Comparison of ENCODE assay signal across 17 cellular contexts in the genomic region with DNA sequence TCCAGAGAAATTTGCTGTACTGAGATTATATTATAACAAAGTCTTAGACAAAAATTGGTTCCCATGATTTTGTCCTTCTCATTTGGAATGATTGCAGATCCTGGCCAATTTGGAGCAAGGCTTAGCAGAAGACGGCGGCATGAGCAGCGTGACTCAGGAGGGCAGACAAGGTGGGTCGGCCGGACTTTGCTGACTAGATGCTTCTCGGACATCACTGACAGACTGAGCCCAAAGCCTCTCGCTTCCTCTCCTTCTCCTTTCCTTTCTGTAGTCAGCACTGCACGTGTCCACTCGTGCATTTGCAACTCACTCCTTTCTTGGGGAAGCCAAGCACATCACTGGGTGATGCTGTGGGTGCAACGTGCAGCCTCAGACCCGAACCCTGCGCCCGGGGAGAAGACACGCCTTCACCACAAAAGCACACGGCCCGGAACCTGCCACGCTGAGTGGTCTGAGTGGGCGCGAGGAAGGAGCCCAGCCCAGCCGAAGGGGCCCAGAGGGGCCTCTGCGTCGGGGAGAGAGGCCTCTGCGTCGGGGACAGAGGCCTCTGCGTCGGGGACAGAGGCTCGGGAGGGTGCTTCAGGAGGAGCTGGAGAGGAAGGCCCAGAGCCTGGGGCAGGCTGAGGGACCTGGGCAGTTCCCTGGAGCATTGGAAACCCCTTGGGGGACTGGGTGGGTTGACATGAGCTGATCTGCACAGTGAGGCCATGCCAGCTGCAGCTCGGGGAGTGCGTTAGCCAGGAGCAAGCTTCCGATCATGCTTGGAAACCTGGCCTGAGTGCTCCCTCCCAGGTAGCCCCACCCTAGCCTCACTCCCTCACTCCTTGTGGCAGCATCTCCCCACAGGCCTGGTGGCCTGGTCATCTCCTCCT.
DNase-seq lines count a peak whose midpoint lies in the region; ATAC-seq, FAIRE-seq and TF ChIP-seq lines count a peak whose summit lies in the region.
"Had no signal": no experiment of that assay in that cellular context is flagged by ENCODE, and none has a peak within 500 bp of the region (broad histone marks: within the 10 kb centered on the region; RNA-seq: fewer than 3 reads in every experiment).

No MANE protein-coding gene starts in this region.

- H3K9me2 ChIP-seq in SK-N-SH, result no peaks in the 10 kb centered on the region

- H3K79me2 ChIP-seq in SK-N-SH (ENCODE audit: insufficient read depth) (no peaks in the 10 kb centered on the region), HepG2 (ENCODE audit: insufficient read depth, low read length) (no peaks in the 10 kb centered on the region)

- POLR2A ChIA-PET in SK-N-SH (lab: Yijun Ruan, JAX) (no interaction called here), HepG2 (lab: Yijun Ruan, JAX) (no interaction called here)

- TF ChIP-seq CTCF in SK-N-SH (IDR thresholded peaks at IDR 0.05) (no peak), HepG2 (CRISPR knock-in tag; IDR thresholded peaks at IDR 0.05) (no peak), right lobe of liver (IDR thresholded peaks at IDR 0.05) (no peak), nephron progenitor cell (IDR thresholded peaks at IDR 0.05) (no peak)

- TF ChIP-seq RAD21 in SK-N-SH (IDR thresholded peaks at IDR 0.05; ENCODE audit: low read length), result no peak
- TF ChIP-seq RAD21 in HepG2 (CRISPR knock-in tag; IDR thresholded peaks at IDR 0.05), result no peak

- no peak overlapping the region for H3K4me3 Mint-ChIP-seq in nephron progenitor cell
- H3K4me3 Mint-ChIP-seq: CD8-positive, alpha-beta memory T cell had no signal

- no peak overlapping the region for H3K9ac ChIP-seq in SK-N-SH
- no peak overlapping the region for H3K9ac ChIP-seq in HepG2 (ENCODE audit: insufficient read depth, low read depth, low read length)

- H3K36me3 Mint-ChIP-seq in nephron progenitor cell (ENCODE audit: low read depth), result peaks cover 36% of the 10 kb centered on the region

- no peaks in the 10 kb centered on the region for H3K9me3 Mint-ChIP-seq in nephron progenitor cell
- H3K9me3 Mint-ChIP-seq: CD8-positive, alpha-beta memory T cell had no signal

- H2AFZ ChIP-seq in SK-N-SH (ENCODE audit: low read depth) (no peak overlapping the region), HepG2 (ENCODE audit: low read length) (no peak overlapping the region)

- H3K4me1 Mint-ChIP-seq in nephron progenitor cell, result peaks cover 32% of the 10 kb centered on the region

- intact Hi-C loops in HepG2 (cut with micrococcal nuclease; ENCODE audit: unreplicated experiment), result no loop called here
- intact Hi-C loops in right lobe of liver (cut with DNase I), result no loop called here
- intact Hi-C loops in sciatic nerve (cut with DNase I), result no loop called here

- peaks cover 0 to 22% of the 10 kb centered on the region in 2 experiments; a peak in 1 of 4 replicates for H3K4me1 ChIP-seq in SK-N-SH (ENCODE audit: control insufficient read depth in 1 of 2, insufficient read depth in 2 of 2, low read depth in 1 of 2, low read length in 1 of 2)
- H3K4me1 ChIP-seq in HepG2 (ENCODE audit: insufficient read depth, low read length), result peaks cover 13% of the 10 kb centered on the region
- peaks cover 0 to 5% (median under 1%) of the 10 kb centered on the region in 4 donors for H3K4me1 ChIP-seq in right lobe of liver

- TF ChIP-seq EP300 in SK-N-SH (IDR thresholded peaks at IDR 0.05; ENCODE audit: borderline replicate concordance in 1 of 2, low read depth in 1 of 2, low read length in 1 of 2), result no peak
- no peak for TF ChIP-seq EP300 in HepG2 (IDR thresholded peaks at IDR 0.05; ENCODE audit: low read depth in 2 of 2, low read length in 2 of 2)
- TF ChIP-seq EP300 in HepG2 (CRISPR knock-in tag; IDR thresholded peaks at IDR 0.05; ENCODE audit: borderline replicate concordance), result no peak

- FAIRE-seq in HepG2 (lab: Jason Lieb, UNC), result no peak
- no peak for FAIRE-seq in GM12892 (lab: Jason Lieb, UNC)

- no peaks in the 10 kb centered on the region for H3K9me3 ChIP-seq in SK-N-SH
- no peaks in the 10 kb centered on the region for H3K9me3 ChIP-seq in HepG2 (ENCODE audit: low read length)
- H3K9me3 ChIP-seq in right lobe of liver, result no peaks in the 10 kb centered on the region

- CTCF ChIA-PET in SK-N-SH (lab: Yijun Ruan, JAX), result interaction anchor here (0.7 to 9.4 kb wide), 10 partner anchors 9 to 1603 kb away, joined by 3 to 132 read pairs (median 6); no protein-coding TSS in a partner anchor
- CTCF ChIA-PET in HepG2 (lab: Yijun Ruan, JAX; ENCODE audit: low intra/inter-chr PET ratio, low total read pairs), result no interaction called here

- H3K27me3 ChIP-seq in SK-N-SH (ENCODE audit: insufficient read depth), result no peaks in the 10 kb centered on the region
- H3K27me3 ChIP-seq in HepG2 (ENCODE audit: control insufficient read depth in 1 of 2, insufficient read depth in 2 of 2, low read length in 2 of 2), result no peaks in the 10 kb centered on the region
- H3K27me3 ChIP-seq in right lobe of liver, result no peaks in the 10 kb centered on the region

- H3K36me3 ChIP-seq in SK-N-SH (replicated peaks in 1 of 2; ENCODE audit: control insufficient read depth in 1 of 2, insufficient read depth in 2 of 2, low read length in 1 of 2) (peaks cover 8 to 31% of the 10 kb centered on the region in 2 experiments), HepG2 (replicated peaks in 1 of 2; ENCODE audit: control insufficient read depth in 1 of 2, insufficient read depth in 2 of 2, low read length in 2 of 2) (peaks cover 11 to 34% of the 10 kb centered on the region in 2 experiments), right lobe of liver (peaks cover 0 to 16% (median 6%) of the 10 kb centered on the region in 4 donors)

- 96% methylated on average over 30 of the region's 30 CpGs for WGBS in SK-N-SH (ENCODE audit: low lambda C conversion rate)
- WGBS in HepG2 (ENCODE audit: low lambda C conversion rate), result 96% methylated on average over 30 of the region's 30 CpGs
- 95% methylated on average over 14 of the region's 30 CpGs for WGBS in right lobe of liver (ENCODE audit: insufficient coverage, low coverage, low lambda C conversion rate, missing lambda C conversion rate)

- no peaks in the 10 kb centered on the region for H3F3A ChIP-seq in SK-N-SH (replicated peaks; ENCODE audit: insufficient read depth)

- H3K4me2 ChIP-seq in SK-N-SH, result no peak overlapping the region
- no peak overlapping the region for H3K4me2 ChIP-seq in HepG2 (ENCODE audit: low read depth, low read length)

- TF ChIP-seq POLR2A in HepG2 (IDR thresholded peaks at IDR 0.05; ENCODE audit: insufficient read depth in 1 of 2, low read depth in 2 of 2, low read length in 2 of 2), result no peak
- TF ChIP-seq POLR2A in right lobe of liver (IDR thresholded peaks at IDR 0.05), result no peak
- no peak for TF ChIP-seq POLR2A in GM12892 (IDR thresholded peaks at IDR 0.05; ENCODE audit: low read depth, low read length)

- DNase-seq in SK-N-SH (peak; percentile 37), HepG2 (ENCODE audit: low spot score) (no peak), right lobe of liver (no peak), nephron progenitor cell (no peak), NK-92 (lab: John Stamatoyannopoulos, UW; ENCODE audit: unreplicated experiment) (no peak), sciatic nerve (ENCODE audit: low spot score) (no peak), GM12892 (ENCODE audit: insufficient read length) (no peak)
- DNase-seq: DMS79 treated with DMSO at 0.1 percent for 48 hours, KBM-7, NCI-H1436, NCI-H2029, NCI-H2171, NCI-H446 treated with DMSO at 0.1 percent for 48 hours had no signal

- no peak for ATAC-seq in SK-N-SH treated with all-trans-retinoic acid at 6 μM for 48 hours
- ATAC-seq in HepG2, result no peak
- ATAC-seq in right lobe of liver, result no peak
- ATAC-seq in sciatic nerve, result no peak

- H4K20me1 ChIP-seq in SK-N-SH (ENCODE audit: insufficient read depth) (no peaks in the 10 kb centered on the region), HepG2 (ENCODE audit: insufficient read depth, low read length) (no peaks in the 10 kb centered on the region)

- H3K27ac ChIP-seq in SK-N-SH (ENCODE audit: low read depth in 2 of 2, low read length in 1 of 2) (peak overlapping the region in 1 of 2 experiments; percentile 18; a peak in 1 of 4 replicates), HepG2 (ENCODE audit: extremely low read length, insufficient read depth, low read length) (no peak overlapping the region), right lobe of liver (no peak overlapping the region)
- H3K27ac ChIP-seq: 22Rv1, HL-60 had no signal

- H3K27ac Mint-ChIP-seq in nephron progenitor cell, result peak overlapping the region; percentile 5

- no peaks in the 10 kb centered on the region for H3K27me3 Mint-ChIP-seq in nephron progenitor cell (ENCODE audit: low read depth, poor library complexity)
- H3K27me3 Mint-ChIP-seq: CD8-positive, alpha-beta memory T cell had no signal

- no peak overlapping the region for H3K4me3 ChIP-seq in SK-N-SH (ENCODE audit: low read depth in 2 of 2, low read length in 1 of 2)
- H3K4me3 ChIP-seq in HepG2 (replicated peaks in 1 of 3; ENCODE audit: insufficient read depth in 1 of 3, low read depth in 2 of 3, low read length in 3 of 3), result no peak overlapping the region
- no peak overlapping the region for H3K4me3 ChIP-seq in right lobe of liver

- BruUV-seq in HepG2 (replicated peaks; lab: Mats Ljungman, UMichigan), result no TSS peak

- in situ Hi-C loops in HepG2 (cut with HindIII; ENCODE audit: extremely low pct_ligation_motif_present, low pct_unique_long_range_greater_than_20kb), result no loop called here

TF ChIP-seq in SK-N-SH, 30 proteins besides CTCF, POLR2A, EP300 and RAD21 (continues in another document):
- TF ChIP-seq TCF12 (IDR thresholded peaks at IDR 0.05) (no peak), EZH2phosphoT487 (IDR thresholded peaks at IDR 0.05; ENCODE audit: borderline replicate concordance, low read depth) (no peak), SIN3A (IDR thresholded peaks at IDR 0.05; ENCODE audit: borderline replicate concordance, low read depth, low read length) (no peak)

TF ChIP-seq in HepG2, 621 proteins besides CTCF, POLR2A, EP300 and RAD21:
- TF ChIP-seq PHF20 (CRISPR knock-in tag; IDR thresholded peaks at IDR 0.05) (no peak), AGO2 (optimal IDR thresholded peaks at IDR 0.05; ENCODE audit: low read depth, low read length) (peak; percentile 78)
